In the genomic region with DNA sequence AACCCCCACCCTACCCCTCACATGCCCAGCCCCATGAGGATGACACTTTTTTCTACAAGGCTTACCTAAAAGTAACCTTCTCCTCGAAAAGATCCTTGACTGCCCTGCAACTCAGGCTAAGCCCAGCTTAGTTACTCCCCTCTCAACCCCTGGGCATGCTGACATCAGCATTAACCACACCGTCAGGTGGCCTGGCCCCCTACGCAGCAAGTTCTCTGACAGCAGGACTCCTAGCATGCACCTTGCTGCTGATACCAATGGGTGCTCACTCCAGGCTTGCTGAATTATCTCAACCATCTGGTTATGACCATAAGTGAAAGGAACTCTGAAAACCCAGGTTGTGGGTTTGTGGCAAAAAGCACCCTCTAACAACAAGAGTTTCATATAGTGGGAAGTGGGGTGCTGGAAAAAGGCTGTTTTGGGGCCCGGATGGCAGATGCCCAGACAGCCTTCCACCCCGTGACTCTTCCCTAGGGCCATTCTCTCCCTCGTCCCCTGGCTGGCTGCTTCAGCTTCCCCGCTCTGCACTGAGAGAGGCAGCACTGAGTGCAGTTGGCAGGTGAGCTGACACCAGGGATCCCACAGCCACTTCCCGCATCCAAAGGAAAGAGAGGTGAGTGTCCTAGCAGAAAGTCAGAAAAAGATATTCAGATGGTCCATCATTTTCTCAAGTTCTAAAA, we compare ENCODE assay signal across 18 cellular contexts.
DNase-seq lines count a peak whose midpoint lies in the region; ATAC-seq, FAIRE-seq and TF ChIP-seq lines count a peak whose summit lies in the region.
"Had no signal": no experiment of that assay in that cellular context is flagged by ENCODE, and none has a peak within 500 bp of the region (broad histone marks: within the 10 kb centered on the region; RNA-seq: fewer than 3 reads in every experiment).

No MANE protein-coding gene starts in this region.

- intact Hi-C loops in HepG2 (cut with micrococcal nuclease; ENCODE audit: unreplicated experiment) (loop anchor here (10.0 kb wide), 1 partner anchor 134 kb away; no protein-coding TSS in a partner anchor), right lobe of liver (cut with DNase I) (no loop called here), GM12878 (cut with micrococcal nuclease; ENCODE audit: unreplicated experiment) (no loop called here), right cardiac atrium (cut with DNase I) (loop anchor here in 1 of 4 donors (10.0 kb wide), 1 partner anchor 114 kb away; no protein-coding TSS in a partner anchor)

- no peak overlapping the region for H2AFZ ChIP-seq in HepG2 (ENCODE audit: low read length)
- H2AFZ ChIP-seq in GM12878 (ENCODE audit: control insufficient read depth, low read depth, low read length), result no peak overlapping the region

- WGBS in HepG2 (ENCODE audit: low lambda C conversion rate), result 35% methylated on average over 7 of the region's 8 CpGs
- 80% methylated on average over 6 of the region's 8 CpGs for WGBS in right lobe of liver (ENCODE audit: insufficient coverage, low coverage, low lambda C conversion rate, missing lambda C conversion rate)
- WGBS in GM12878 (ENCODE audit: insufficient coverage, insufficient replicate concordance, low lambda C conversion rate, missing lambda C conversion rate), result 28% methylated on average over 8 of the region's 8 CpGs
- WGBS in right cardiac atrium, result 81% methylated on average over 8 of the region's 8 CpGs

- FAIRE-seq in HepG2 (lab: Jason Lieb, UNC) (no peak), GM12878 (lab: Jason Lieb, UNC) (no peak)
- FAIRE-seq: GM18507 had no signal

- SMC1A ChIA-PET in GM12878 (lab: Charles Lee; ENCODE audit: uncharacterized antibody, unreplicated experiment), result no interaction called here

- TF ChIP-seq CTCF in HepG2 (CRISPR knock-in tag; IDR thresholded peaks at IDR 0.05), result no peak
- no peak for TF ChIP-seq CTCF in right lobe of liver (IDR thresholded peaks at IDR 0.05)
- TF ChIP-seq CTCF in GM12878 (IDR thresholded peaks at IDR 0.05 in 2 of 3, conservative IDR thresholded peaks at IDR 0.05 in 1 of 3; ENCODE audit: control insufficient read depth in 2 of 3, extremely low read depth in 1 of 3, insufficient read depth in 1 of 3, low read depth in 3 of 3, low read length in 3 of 3), result no peak
- TF ChIP-seq CTCF in brain microvascular endothelial cell (IDR thresholded peaks at IDR 0.05; ENCODE audit: low read depth, low read length, missing control alignments), result no peak

- RAD21 ChIA-PET in GM12878 (lab: Charles Lee; ENCODE audit: unreplicated experiment), result no interaction called here

- BruUV-seq in HepG2 (replicated peaks; lab: Mats Ljungman, UMichigan), result no TSS peak
- no TSS peak for BruUV-seq in GM12878 (replicated peaks; lab: Mats Ljungman, UMichigan)

- H3K4me1 ChIP-seq in HepG2 (ENCODE audit: insufficient read depth, low read length) (no peaks in the 10 kb centered on the region), right lobe of liver (no peaks in the 10 kb centered on the region), GM12878 (ENCODE audit: control insufficient read depth, insufficient read depth, low read length) (no peaks in the 10 kb centered on the region), right cardiac atrium (ENCODE audit: control insufficient read depth, insufficient read depth, low read length) (no peaks in the 10 kb centered on the region)
- H3K4me1 ChIP-seq: HAP-1 had no signal

- H3K27me3 ChIP-seq in HepG2 (ENCODE audit: control insufficient read depth in 1 of 2, insufficient read depth in 2 of 2, low read length in 2 of 2) (peaks cover 0 to 17% of the 10 kb centered on the region in 2 experiments; a peak in 1 of 5 replicates), right lobe of liver (no peaks in the 10 kb centered on the region), GM12878 (replicated peaks in 1 of 2; ENCODE audit: control insufficient read depth in 2 of 2, insufficient read depth in 2 of 2, low read length in 1 of 2) (no peaks in the 10 kb centered on the region), right cardiac atrium (ENCODE audit: control insufficient read depth, insufficient read depth) (no peaks in the 10 kb centered on the region), brain microvascular endothelial cell (replicated peaks) (no peaks in the 10 kb centered on the region)

- TF ChIP-seq RAD21 in HepG2 (CRISPR knock-in tag; IDR thresholded peaks at IDR 0.05) (no peak), GM12878 (IDR thresholded peaks at IDR 0.05; ENCODE audit: insufficient read depth, low read depth, low read length) (no peak)

- no peaks in the 10 kb centered on the region for H4K20me1 ChIP-seq in HepG2 (ENCODE audit: insufficient read depth, low read length)
- no peaks in the 10 kb centered on the region for H4K20me1 ChIP-seq in GM12878 (ENCODE audit: control insufficient read depth, insufficient read depth)

- no peak for TF ChIP-seq EP300 in HepG2 (IDR thresholded peaks at IDR 0.05; ENCODE audit: low read depth in 2 of 2, low read length in 2 of 2)
- TF ChIP-seq EP300 in HepG2 (CRISPR knock-in tag; IDR thresholded peaks at IDR 0.05; ENCODE audit: borderline replicate concordance), result no peak
- no peak for TF ChIP-seq EP300 in GM12878 (IDR thresholded peaks at IDR 0.05; ENCODE audit: borderline replicate concordance in 1 of 2, control insufficient read depth in 1 of 2, low read depth in 2 of 2, low read length in 2 of 2)

- no peak for DNase-seq in HepG2 (ENCODE audit: low spot score)
- no peak for DNase-seq in right lobe of liver
- peak; percentile 3 for DNase-seq in NCI-H69 (lab: John Stamatoyannopoulos, UW)
- no peak for DNase-seq in GM12878 (ENCODE audit: low read depth, low spot score)
- no peak for DNase-seq in right cardiac atrium
- DNase-seq in retina, result no peak
- no peak for DNase-seq in brain microvascular endothelial cell
- DNase-seq in SW480 (ENCODE audit: low spot score), result no peak
- DNase-seq: C1 segment of cervical spinal cord; Calu3; CD4-positive, alpha-beta T cell; DMS 273 treated with DMSO at 0.1 percent for 48 hours; GOT3; HFFc6; KBM-7 had no signal

- ATAC-seq in HepG2 (no peak), right lobe of liver (no peak), GM12878 (peak; percentile 46), right cardiac atrium (no peak)

- no peak overlapping the region for H3K9ac ChIP-seq in HepG2 (ENCODE audit: insufficient read depth, low read depth, low read length)
- H3K9ac ChIP-seq in GM12878 (ENCODE audit: control insufficient read depth, insufficient read depth, low read length), result no peak overlapping the region

- H3K4me2 ChIP-seq in HepG2 (ENCODE audit: low read depth, low read length) (no peak overlapping the region), GM12878 (ENCODE audit: control insufficient read depth, insufficient read depth) (no peak overlapping the region)

- in situ Hi-C loops in HepG2 (cut with HindIII; ENCODE audit: extremely low pct_ligation_motif_present, low pct_unique_long_range_greater_than_20kb), result no loop called here
- in situ Hi-C loops in GM12878 (cut with MboI), result no loop called here
- in situ Hi-C loops in brain microvascular endothelial cell (cut with HindIII; ENCODE audit: low pct_ligation_motif_present, low sequenced_read_pairs), result no loop called here

- H3K9me3 ChIP-seq in HepG2 (ENCODE audit: low read length) (no peaks in the 10 kb centered on the region), right lobe of liver (no peaks in the 10 kb centered on the region), GM12878 (replicated peaks; ENCODE audit: control insufficient read depth, insufficient read depth, low read length) (no peaks in the 10 kb centered on the region), right cardiac atrium (ENCODE audit: control insufficient read depth, low read length) (no peaks in the 10 kb centered on the region)
- H3K9me3 ChIP-seq: HAP-1 had no signal

- CTCF ChIA-PET in HepG2 (lab: Yijun Ruan, JAX; ENCODE audit: low intra/inter-chr PET ratio, low total read pairs), result no interaction called here
- CTCF ChIA-PET in GM12878 (lab: Yijun Ruan, JAX), result no interaction called here

- H3K36me3 ChIP-seq in HepG2 (replicated peaks in 1 of 2; ENCODE audit: control insufficient read depth in 1 of 2, insufficient read depth in 2 of 2, low read length in 2 of 2) (no peaks in the 10 kb centered on the region), right lobe of liver (no peaks in the 10 kb centered on the region), GM12878 (ENCODE audit: control insufficient read depth in 2 of 2, insufficient read depth in 2 of 2, low read length in 1 of 2) (no peaks in the 10 kb centered on the region), brain microvascular endothelial cell (replicated peaks) (no peaks in the 10 kb centered on the region)
- H3K36me3 ChIP-seq: HAP-1 had no signal

- H3K79me2 ChIP-seq in HepG2 (ENCODE audit: insufficient read depth, low read length) (no peaks in the 10 kb centered on the region), GM12878 (ENCODE audit: control insufficient read depth, insufficient read depth, low read length) (no peaks in the 10 kb centered on the region)

- no peak overlapping the region for H3K4me3 ChIP-seq in HepG2 (replicated peaks in 1 of 3; ENCODE audit: insufficient read depth in 1 of 3, low read depth in 2 of 3, low read length in 3 of 3)
- no peak overlapping the region for H3K4me3 ChIP-seq in right lobe of liver
- no peak overlapping the region for H3K4me3 ChIP-seq in GM12878
- no peak overlapping the region for H3K4me3 ChIP-seq in right cardiac atrium (ENCODE audit: low read length)
- H3K4me3 ChIP-seq in brain microvascular endothelial cell (ENCODE audit: low read depth, low read length), result no peak overlapping the region
- H3K4me3 ChIP-seq: HAP-1 had no signal

- TF ChIP-seq POLR2A in HepG2 (IDR thresholded peaks at IDR 0.05; ENCODE audit: insufficient read depth in 1 of 2, low read depth in 2 of 2, low read length in 2 of 2), result no peak
- no peak for TF ChIP-seq POLR2A in right lobe of liver (IDR thresholded peaks at IDR 0.05)
- no peak for TF ChIP-seq POLR2A in GM12878 (IDR thresholded peaks at IDR 0.05; ENCODE audit: low read depth, low read length)

- H3K27ac ChIP-seq in HepG2 (ENCODE audit: extremely low read length, insufficient read depth, low read length) (no peak overlapping the region), right lobe of liver (no peak overlapping the region), GM12878 (ENCODE audit: control insufficient read depth, insufficient read depth) (no peak overlapping the region), right cardiac atrium (ENCODE audit: low read length) (no peak overlapping the region), brain microvascular endothelial cell (no peak overlapping the region)
- H3K27ac ChIP-seq: 22Rv1 had no signal

- POLR2A ChIA-PET in HepG2 (lab: Yijun Ruan, JAX), result no interaction called here
- POLR2A ChIA-PET in GM12878 (lab: Charles Lee), result no interaction called here

TF ChIP-seq in HepG2, 621 proteins besides CTCF, POLR2A, EP300 and RAD21 (continues in another document):
- TF ChIP-seq TSC22D2 (CRISPR knock-in tag; IDR thresholded peaks at IDR 0.05; ENCODE audit: borderline replicate concordance) (no peak), MAFF (IDR thresholded peaks at IDR 0.05; ENCODE audit: low read depth, low read length) (peak; percentile 81), MAFK (conservative IDR thresholded peaks at IDR 0.05 in 1 of 2, IDR thresholded peaks at IDR 0.05 in 1 of 2; ENCODE audit: low read length in 2 of 2) (peak; percentile 81 to 88)

TF ChIP-seq in GM12878, 131 proteins besides CTCF, POLR2A, EP300 and RAD21:
- no peak for TF ChIP-seq NRF1 (conservative IDR thresholded peaks at IDR 0.05; ENCODE audit: low read depth, low read length)
- 0 out of 2 replicates have a peak, but pooled peaks have one; percentile 20 for TF ChIP-seq IKZF1 (conservative IDR thresholded peaks at IDR 0.05)
- TF ChIP-seq EED (IDR thresholded peaks at IDR 0.05; ENCODE audit: low read depth), result peak; percentile 48; the same call in 1 of the 2 replicates

Comparison
In these comparisons a context has a peak if more than half of its experiments do, and no peak if none do; other contexts are left out.
1. Of the 75 proteins assayed by ChIP-seq in both HepG2 and GM12878: peak only in HepG2: none; only in GM12878: EED and IKZF1; in both: none; in neither: 73.